10 cellular contexts compared by ENCODE assay signal in the genomic region with DNA sequence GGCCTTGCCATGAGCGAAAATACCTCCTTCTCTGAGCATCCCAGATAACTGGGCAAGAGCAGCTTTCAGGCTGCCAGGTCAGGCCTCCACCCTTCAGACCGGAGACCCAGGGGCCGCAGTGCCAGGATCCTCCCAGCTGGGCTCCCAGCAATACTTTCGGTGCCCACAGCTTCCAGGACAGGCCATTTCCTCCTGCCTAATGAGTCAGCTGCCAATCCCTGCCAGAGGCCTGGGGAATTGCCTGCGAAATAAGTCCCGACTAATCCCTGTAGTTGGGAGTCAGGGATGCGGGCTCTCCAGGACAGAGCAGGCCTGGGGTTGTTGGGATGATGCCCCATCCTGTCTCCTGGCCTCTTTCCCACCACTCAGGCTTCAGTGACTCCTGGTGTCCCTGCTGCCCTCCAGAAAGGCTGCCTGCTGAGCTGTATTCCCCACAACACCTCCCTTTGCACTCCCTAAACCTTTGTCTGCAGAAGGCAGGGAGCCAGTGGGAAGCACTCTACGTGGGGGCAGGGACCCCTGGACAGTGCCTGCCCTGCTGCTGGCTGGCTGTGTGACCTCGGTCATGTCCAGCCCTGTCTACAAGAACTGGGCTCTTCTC.
A peak's percentile ranks its signal among the peaks of the same experiment; 100 is the strongest.
DNase-seq lines count a peak whose midpoint lies in the region; ATAC-seq and TF ChIP-seq lines count a peak whose summit lies in the region.
"Had no signal": no experiment of that assay in that cellular context is flagged by ENCODE, and none has a peak within 500 bp of the region (broad histone marks: within the 10 kb centered on the region; RNA-seq: fewer than 3 reads in every experiment).

No MANE protein-coding gene starts in this region.

- H3K36me3 ChIP-seq in SK-N-SH (replicated peaks in 1 of 2; ENCODE audit: control insufficient read depth in 1 of 2, insufficient read depth in 2 of 2, low read length in 1 of 2) (no peaks in the 10 kb centered on the region), body of pancreas (replicated peaks in 1 of 2; ENCODE audit: insufficient read depth in 1 of 2, low read depth in 2 of 2) (no peaks in the 10 kb centered on the region)

- H3K9me3 ChIP-seq in SK-N-SH (no peaks in the 10 kb centered on the region), body of pancreas (no peaks in the 10 kb centered on the region)

- H3K9me2 ChIP-seq in SK-N-SH: no peaks in the 10 kb centered on the region

- H2AFZ ChIP-seq in SK-N-SH (ENCODE audit: low read depth): 0 out of 2 replicates have a peak overlapping the region, but pooled peaks have one; percentile 63

- no peaks in the 10 kb centered on the region for H3K27me3 ChIP-seq in SK-N-SH (ENCODE audit: insufficient read depth)
- H3K27me3 ChIP-seq in body of pancreas: no peaks in the 10 kb centered on the region

- POLR2A ChIA-PET in SK-N-SH (lab: Yijun Ruan, JAX): interaction anchor here (0.7 kb wide), 1 partner anchor 172 kb away, joined by 3 read pairs; no protein-coding TSS in a partner anchor

- no peaks in the 10 kb centered on the region for H4K20me1 ChIP-seq in SK-N-SH (ENCODE audit: insufficient read depth)

- DNase-seq in EH (ENCODE audit: low read depth): peak; percentile 14
- DNase-seq in SK-N-SH: peak; percentile 63
- peak; percentile 2 for DNase-seq in fibroblast of peridontal ligament (ENCODE audit: extremely low read depth)
- DNase-seq in pons (ENCODE audit: low spot score): peak; percentile 33
- DNase-seq in body of pancreas: no peak
- DNase-seq in GM19240 (ENCODE audit: insufficient read length, low spot score): no peak
- no peak for DNase-seq in activated effector memory CD4-positive, alpha-beta T cell treated with anti-CD3 and anti-CD28 coated beads, Interleukin-2, amount 50 U/mL, for 16 hours
- DNase-seq: stimulated activated CD4-positive, alpha-beta T cell treated with anti-CD3 and anti-CD28 coated beads, Interleukin-2, amount 100 ng/mL, for 24 hours had no signal

- no peak for ATAC-seq in body of pancreas
- no peak for ATAC-seq in GM18858 (IDR thresholded peaks at IDR 0.05; ENCODE audit: unreplicated experiment)

- WGBS in SK-N-SH (ENCODE audit: low lambda C conversion rate): 54% methylated on average over 5 of the region's 9 CpGs
- WGBS in body of pancreas, 2 donors: 78 to 85% methylated on average over 8 to 9 of the region's 9 CpGs

- no peaks in the 10 kb centered on the region for H3K79me2 ChIP-seq in SK-N-SH (ENCODE audit: insufficient read depth)

- no peak overlapping the region for H3K4me3 ChIP-seq in SK-N-SH (ENCODE audit: low read depth in 2 of 2, low read length in 1 of 2)
- H3K4me3 ChIP-seq in body of pancreas: no peak overlapping the region

- CTCF ChIA-PET in SK-N-SH (lab: Yijun Ruan, JAX): interaction anchor here (1.0 to 1.5 kb wide), 5 partner anchors 8 to 166 kb away, joined by 3 to 7 read pairs (median 4); no protein-coding TSS in a partner anchor

- H3K4me1 ChIP-seq in SK-N-SH (ENCODE audit: control insufficient read depth in 1 of 2, insufficient read depth in 2 of 2, low read depth in 1 of 2, low read length in 1 of 2) (peaks cover 0 to 43% of the 10 kb centered on the region in 2 experiments; a peak in 1 of 4 replicates), body of pancreas (no peaks in the 10 kb centered on the region)

- TF ChIP-seq CTCF in SK-N-SH (IDR thresholded peaks at IDR 0.05): no peak
- no peak for TF ChIP-seq CTCF in body of pancreas (IDR thresholded peaks at IDR 0.05)

- no peak for TF ChIP-seq RAD21 in SK-N-SH (IDR thresholded peaks at IDR 0.05; ENCODE audit: low read length)

- H3K4me2 ChIP-seq in SK-N-SH: no peak overlapping the region

- H3F3A ChIP-seq in SK-N-SH (replicated peaks; ENCODE audit: insufficient read depth): no peaks in the 10 kb centered on the region

- TF ChIP-seq POLR2A in body of pancreas (IDR thresholded peaks at IDR 0.05): no peak

- no peak for TF ChIP-seq EP300 in SK-N-SH (IDR thresholded peaks at IDR 0.05; ENCODE audit: borderline replicate concordance in 1 of 2, low read depth in 1 of 2, low read length in 1 of 2)

- intact Hi-C loops in body of pancreas (cut with DNase I): no loop called here

- peak overlapping the region in 1 of 2 experiments; percentile 53; a peak in 2 of 4 replicates for H3K27ac ChIP-seq in SK-N-SH (ENCODE audit: low read depth in 2 of 2, low read length in 1 of 2)
- no peak overlapping the region for H3K27ac ChIP-seq in body of pancreas
- H3K27ac ChIP-seq: epithelial cell of prostate had no signal

- no peak overlapping the region for H3K9ac ChIP-seq in SK-N-SH

TF ChIP-seq in SK-N-SH, 30 proteins besides CTCF, POLR2A, EP300 and RAD21:
- TF ChIP-seq NFIC (IDR thresholded peaks at IDR 0.05; ENCODE audit: borderline replicate concordance) (no peak), RCOR1 (IDR thresholded peaks at IDR 0.05; ENCODE audit: low read length) (no peak), RXRA (IDR thresholded peaks at IDR 0.05; ENCODE audit: borderline replicate concordance, low read depth) (no peak), CHD2 (IDR thresholded peaks at IDR 0.05; ENCODE audit: low read length, partially characterized antibody) (peak; percentile 6), MXI1 (IDR thresholded peaks at IDR 0.05; ENCODE audit: low read depth, low read length) (peak; percentile 84; the same call in 1 of the 2 replicates), REST (IDR thresholded peaks at IDR 0.05; ENCODE audit: low read depth, low read length) (no peak), TAF1 (IDR thresholded peaks at IDR 0.05; ENCODE audit: borderline replicate concordance, low read depth, low read length) (no peak), EZH2phosphoT487 (IDR thresholded peaks at IDR 0.05; ENCODE audit: borderline replicate concordance, low read depth) (no peak), NRF1 (IDR thresholded peaks at IDR 0.05; ENCODE audit: low read depth, low read length) (no peak)

Comparison
In these comparisons a context has a peak if more than half of its experiments do, and no peak if none do; other contexts are left out.
1. DNase-seq: peak in EH (single experiment), SK-N-SH (single experiment), fibroblast of peridontal ligament (single experiment) and pons (single experiment); none in body of pancreas (0 of 4), GM19240 (single experiment) and activated effector memory CD4-positive, alpha-beta T cell treated with anti-CD3 and anti-CD28 coated beads, Interleukin-2, amount 50 U/mL, for 16 hours (single experiment).